ENCODE assay signal across 8 cellular contexts in genomic region chr3:63993653-63994079, GRCh38. TPM values are rescaled to one million over a fixed set of nuclear protein-coding genes. Genes with fewer than 3 reads are reported as not detected.
DNase-seq lines count a peak whose midpoint lies in the region; ATAC-seq and TF ChIP-seq lines count a peak whose summit lies in the region.

No MANE protein-coding gene starts in this region.

- peaks cover 4% of the 10 kb centered on the region; the same call in 1 of the 2 replicates for H4K20me1 ChIP-seq in Karpas-422 (ENCODE audit: insufficient read depth, low read depth, low read length)

- H3K27me3 ChIP-seq in Karpas-422 (ENCODE audit: low read length) (no peaks in the 10 kb centered on the region), right atrium auricular region (no peaks in the 10 kb centered on the region)

- H3K9ac ChIP-seq in Karpas-422 (ENCODE audit: low read length): no peak overlapping the region

- peaks cover 5% of the 10 kb centered on the region for H3K79me2 ChIP-seq in Karpas-422 (ENCODE audit: low read length)

- H3K36me3 ChIP-seq in Karpas-422 (ENCODE audit: insufficient read depth, low read length) (peaks cover 51% of the 10 kb centered on the region), right atrium auricular region (peaks cover 75% of the 10 kb centered on the region)

- DNase-seq in GM04503 (ENCODE audit: low read depth) (peak; percentile 21), Karpas-422 (peak; percentile 81), SKM-1 treated with dmso at 0.1 percent for 144 hours (lab: John Stamatoyannopoulos, UW; ENCODE audit: unreplicated experiment) (peak; percentile 11), amniotic epithelial cell (ENCODE audit: low read depth) (peak; percentile 74), right atrium auricular region (ENCODE audit: low spot score) (peak; percentile 74), retinal pigment epithelial cell (ENCODE audit: low read depth) (no peak), mesenteric fat pad (ENCODE audit: low spot score) (no peak)

- H3K4me3 ChIP-seq in Karpas-422 (ENCODE audit: low read length) (no peak overlapping the region), right atrium auricular region (no peak overlapping the region), retinal pigment epithelial cell (ENCODE audit: low read length) (no peak overlapping the region)

- H3K4me1 ChIP-seq in Karpas-422 (ENCODE audit: low read length) (no peaks in the 10 kb centered on the region), right atrium auricular region (peaks cover 0 to 5% of the 10 kb centered on the region in 2 donors)

- H2AFZ ChIP-seq in Karpas-422 (ENCODE audit: low read length): no peak overlapping the region

- TF ChIP-seq CTCF in right atrium auricular region (IDR thresholded peaks at IDR 0.05) (peak; percentile 89 to 96), retinal pigment epithelial cell (conservative IDR thresholded peaks at IDR 0.05; ENCODE audit: low read depth, low read length) (peak; percentile 98)

- H3K4me2 ChIP-seq in Karpas-422 (ENCODE audit: low read depth, low read length, poor library complexity, severe bottlenecking): no peak overlapping the region

- no peak overlapping the region for H3K27ac ChIP-seq in Karpas-422 (ENCODE audit: low read length)
- no peak overlapping the region for H3K27ac ChIP-seq in right atrium auricular region

- ATAC-seq in GM21723 (IDR thresholded peaks at IDR 0.05; ENCODE audit: unreplicated experiment): peak; percentile 91

- no peaks in the 10 kb centered on the region for H3K9me2 ChIP-seq in Karpas-422 (replicated peaks; ENCODE audit: insufficient read depth, low read length)

- H3K9me3 ChIP-seq in Karpas-422 (ENCODE audit: low read length) (no peaks in the 10 kb centered on the region), right atrium auricular region (no peaks in the 10 kb centered on the region)

RNA-seq across cellular contexts. Expression of gene PSMD6, which starts 29.6 kb away (rescaled TPM):
- 95.6 and 99.4 TPM in 2 replicates for total RNA-seq in Karpas-422 (2014; rRNA removed; shearing (Covaris generic); ENCODE audit: low replicate concordance)
- 10 to 100 TPM; 48.2 to 74.5 TPM for total RNA-seq in right atrium auricular region
- 64.1 TPM for total RNA-seq in mesenteric fat pad

Comparison
In these comparisons a context has a peak if more than half of its experiments do, and no peak if none do; other contexts are left out.
1. DNase-seq: peak in GM04503 (single experiment), Karpas-422 (single experiment), SKM-1 treated with dmso at 0.1 percent for 144 hours (single experiment), amniotic epithelial cell (single experiment) and right atrium auricular region (single experiment); none in retinal pigment epithelial cell (single experiment) and mesenteric fat pad (single experiment).